ENCODE assay signal across 20 cellular contexts in the genomic region with DNA sequence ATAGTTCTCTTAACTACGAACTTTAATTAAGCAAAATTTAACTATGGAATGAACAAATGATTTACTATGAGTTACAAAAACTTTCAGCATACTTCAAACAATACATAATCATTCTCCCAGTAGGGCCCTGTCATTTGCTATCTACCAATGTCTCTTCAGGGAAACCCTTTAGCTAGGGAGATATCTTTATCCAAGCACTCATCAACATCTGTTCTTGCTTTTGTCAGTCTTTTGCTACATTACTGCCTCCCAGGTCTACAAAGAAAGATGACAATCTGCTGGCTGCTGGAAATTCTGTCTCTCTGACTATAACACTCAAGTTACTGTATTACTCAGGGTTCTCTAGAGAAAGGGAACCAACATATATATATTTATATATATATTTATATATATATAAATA.
"Had no signal": no experiment of that assay in that cellular context is flagged by ENCODE, and none has a peak within 500 bp of the region (broad histone marks: within the 10 kb centered on the region; RNA-seq: fewer than 3 reads in every experiment).

No MANE protein-coding gene starts in this region.

- H3K4me3 Mint-ChIP-seq: activated naive CD8-positive, alpha-beta T cell treated with anti-CD3 and anti-CD28 coated beads, Interleukin-2, amount 10 ng/mL, durations not matched to agents 7 days and 5 days; activated T-cell treated with anti-CD3 and anti-CD28 coated beads, Interleukin-2, amount 50 U/mL, for 4 hours; central memory CD8-positive, alpha-beta T cell; effector memory CD8-positive, alpha-beta T cell; immature natural killer cell; natural killer cell; stimulated activated memory B cell treated with anti-CD40 and anti-IgM and Interleukin-4, amounts not matched to agents 10 μg/mL and 1 μg/mL and 100 μg/mL, for 72 hours had no signal

- DNase-seq: activated CD4-positive, alpha-beta T cell treated with anti-CD3 and anti-CD28 coated beads for 4 hours; activated CD4-positive, alpha-beta T cell treated with anti-CD3 and anti-CD28 coated beads, Interleukin-2, amount 50 U/mL, for 48 hours; activated CD4-positive, CD25-positive, alpha-beta regulatory T cell; activated CD8-positive, alpha-beta memory T cell treated with anti-CD3 and anti-CD28 coated beads, Interleukin-2, amount 50 U/mL, for 48 hours; activated naive CD4-positive, alpha-beta T cell treated with Interleukin-2 at 50 U/mL for 16 hours; activated naive CD8-positive, alpha-beta T cell treated with anti-CD3 and anti-CD28 coated beads, Interleukin-2, amount 10 ng/mL, durations not matched to agents 7 days and 5 days; activated T-cell treated with anti-CD3 and anti-CD28 coated beads, Interleukin-2, amount 50 U/mL, for 4 hours; amniotic stem cell; dorsolateral prefrontal cortex; effector memory CD8-positive, alpha-beta T cell; glutamatergic neuron; immature natural killer cell; left lung; natural killer cell; sigmoid colon; stimulated activated CD4-positive, alpha-beta T cell treated with anti-CD3 and anti-CD28 coated beads, Interleukin-15, amount 100 ng/mL, for 24 hours; stomach; transverse colon had no signal

- H3K4me1 Mint-ChIP-seq: activated naive CD8-positive, alpha-beta T cell treated with anti-CD3 and anti-CD28 coated beads, Interleukin-2, amount 10 ng/mL, durations not matched to agents 7 days and 5 days; central memory CD8-positive, alpha-beta T cell; immature natural killer cell; natural killer cell; stimulated activated memory B cell treated with anti-CD40 and anti-IgM and Interleukin-4, amounts not matched to agents 10 μg/mL and 1 μg/mL and 100 μg/mL, for 72 hours had no signal

- H3K27me3 Mint-ChIP-seq: activated naive CD8-positive, alpha-beta T cell treated with anti-CD3 and anti-CD28 coated beads, Interleukin-2, amount 10 ng/mL, durations not matched to agents 7 days and 5 days; central memory CD8-positive, alpha-beta T cell; effector memory CD8-positive, alpha-beta T cell; stimulated activated memory B cell treated with anti-CD40 and anti-IgM and Interleukin-4, amounts not matched to agents 10 μg/mL and 1 μg/mL and 100 μg/mL, for 72 hours had no signal

- H3K36me3 Mint-ChIP-seq: activated naive CD8-positive, alpha-beta T cell treated with anti-CD3 and anti-CD28 coated beads, Interleukin-2, amount 10 ng/mL, durations not matched to agents 7 days and 5 days; immature natural killer cell; natural killer cell; stimulated activated memory B cell treated with anti-CD40 and anti-IgM and Interleukin-4, amounts not matched to agents 10 μg/mL and 1 μg/mL and 100 μg/mL, for 72 hours had no signal

- H3K9me3 Mint-ChIP-seq: activated naive CD8-positive, alpha-beta T cell treated with anti-CD3 and anti-CD28 coated beads, Interleukin-2, amount 10 ng/mL, durations not matched to agents 7 days and 5 days; activated T-cell treated with anti-CD3 and anti-CD28 coated beads, Interleukin-2, amount 50 U/mL, for 4 hours; stimulated activated memory B cell treated with anti-CD40 and anti-IgM and Interleukin-4, amounts not matched to agents 10 μg/mL and 1 μg/mL and 100 μg/mL, for 72 hours had no signal

- H3K27ac Mint-ChIP-seq: activated naive CD8-positive, alpha-beta T cell treated with anti-CD3 and anti-CD28 coated beads, Interleukin-2, amount 10 ng/mL, durations not matched to agents 7 days and 5 days; effector memory CD8-positive, alpha-beta T cell; immature natural killer cell; natural killer cell; stimulated activated memory B cell treated with anti-CD40 and anti-IgM and Interleukin-4, amounts not matched to agents 10 μg/mL and 1 μg/mL and 100 μg/mL, for 72 hours had no signal
